27 cellular contexts compared by ENCODE assay signal in the genomic region with DNA sequence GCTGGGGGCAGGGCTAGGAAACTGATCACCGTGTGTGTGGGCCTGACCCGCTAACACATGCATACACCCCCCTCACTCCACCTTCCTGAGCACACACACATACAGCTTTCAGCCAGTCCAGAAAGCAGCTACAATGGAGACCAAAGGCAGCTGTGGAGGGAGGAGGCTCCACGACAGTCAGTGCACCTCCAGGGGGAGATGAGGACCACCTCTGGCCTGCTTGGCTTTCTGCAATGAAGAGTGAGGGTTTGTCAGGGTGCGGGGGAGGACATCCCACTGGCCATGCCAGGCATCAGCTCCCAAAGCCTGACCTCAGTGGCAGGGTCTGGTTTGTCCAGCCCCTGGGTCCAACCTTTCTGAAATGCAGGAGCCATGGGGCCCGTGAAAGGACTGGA. TPM values are rescaled to one million over a fixed set of nuclear protein-coding genes. Genes with fewer than 3 reads are reported as not detected.
A peak's percentile ranks its signal among the peaks of the same experiment; 100 is the strongest.
DNase-seq lines count a peak whose midpoint lies in the region; ATAC-seq, FAIRE-seq and TF ChIP-seq lines count a peak whose summit lies in the region.
"Had no signal": no experiment of that assay in that cellular context is flagged by ENCODE, and none has a peak within 500 bp of the region (broad histone marks: within the 10 kb centered on the region; RNA-seq: fewer than 3 reads in every experiment).

No MANE protein-coding gene starts in this region.

- H3K9ac ChIP-seq in kidney (ENCODE audit: low read length in 2 of 2), result no peak overlapping the region
- H3K9ac ChIP-seq: SK-N-SH had no signal

- H3K27ac Mint-ChIP-seq in GM23338 (no peak overlapping the region), neural crest cell (ENCODE audit: unreplicated experiment) (peak overlapping the region; percentile 35)
- H3K27ac Mint-ChIP-seq: activated CD4-positive, alpha-beta T cell treated with anti-CD3 and anti-CD28 coated beads for 36 hours; activated naive CD4-positive, alpha-beta T cell treated with anti-CD3 and anti-CD28 coated beads for 36 hours; CD4-positive, CD25-positive, alpha-beta regulatory T cell; memory B cell had no signal

- no peak overlapping the region for H3K4me3 ChIP-seq in GM23338
- H3K4me3 ChIP-seq in kidney (ENCODE audit: low read length in 2 of 2), result no peak overlapping the region
- H3K4me3 ChIP-seq: MG63, thyroid gland had no signal

- intact Hi-C loops in kidney (cut with DNase I), result no loop called here

- no peaks in the 10 kb centered on the region for H3K9me2 ChIP-seq in GM23338 (ENCODE audit: insufficient read depth)
- H3K9me2 ChIP-seq: SK-N-SH had no signal

- H3K36me3 Mint-ChIP-seq in GM23338 (ENCODE audit: low read depth), result no peaks in the 10 kb centered on the region; the same call in 2 of the 3 replicates
- H3K36me3 Mint-ChIP-seq in neural crest cell (ENCODE audit: low read depth), result no peaks in the 10 kb centered on the region
- H3K36me3 Mint-ChIP-seq: CD4-positive, CD25-positive, alpha-beta regulatory T cell had no signal

- H3K4me3 Mint-ChIP-seq in GM23338, result no peak overlapping the region
- no peak overlapping the region for H3K4me3 Mint-ChIP-seq in neural crest cell
- H3K4me3 Mint-ChIP-seq: activated CD4-positive, alpha-beta T cell treated with anti-CD3 and anti-CD28 coated beads for 36 hours; activated naive CD4-positive, alpha-beta T cell treated with anti-CD3 and anti-CD28 coated beads for 36 hours; CD4-positive, CD25-positive, alpha-beta regulatory T cell; memory B cell had no signal

- H3K27ac ChIP-seq in C4-2B (peak overlapping the region; percentile 4; the same call in 1 of the 2 replicates), GM23338 (ENCODE audit: low read depth) (no peak overlapping the region), cingulate gyrus (ENCODE audit: low read depth, low read length) (peak overlapping the region; percentile 54), kidney (ENCODE audit: low read depth in 2 of 2, low read length in 2 of 2) (peak overlapping the region in 1 of 2 donors; percentile 13)

- peaks cover 9% of the 10 kb centered on the region for H3K27me3 Mint-ChIP-seq in GM23338 (ENCODE audit: insufficient read depth, low read depth, poor library complexity)
- no peaks in the 10 kb centered on the region for H3K27me3 Mint-ChIP-seq in neural crest cell (ENCODE audit: low read depth)

- no peaks in the 10 kb centered on the region for H3F3A ChIP-seq in GM23338 (replicated peaks; ENCODE audit: low read depth)

- H3K36me3 ChIP-seq in GM23338 (ENCODE audit: insufficient read depth) (no peaks in the 10 kb centered on the region; the same call in 1 of the 2 replicates), kidney (ENCODE audit: control insufficient read depth in 1 of 2, insufficient read depth in 2 of 2, low read length in 2 of 2) (no peaks in the 10 kb centered on the region)
- H3K36me3 ChIP-seq: MG63, thyroid gland had no signal

- ATAC-seq in GM23338, result peak; percentile 9
- ATAC-seq: activated CD4-positive, alpha-beta T cell treated with anti-CD3 and anti-CD28 coated beads for 36 hours; stimulated activated naive CD8-positive, alpha-beta T cell treated with anti-CD3 and anti-CD28 coated beads, Interleukin-15, Interleukin-2, amounts not matched to agents 100 U/mL and 50 U/mL, for 24 hours had no signal

- DNase-seq in GM23338 (ENCODE audit: low spot score) (no peak), neural crest cell (ENCODE audit: low read depth, low spot score) (no peak), kidney (no peak), NCI-H526 treated with DMSO at 0.1 percent for 48 hours (lab: John Stamatoyannopoulos, UW) (no peak)
- no peak for DNase-seq in stimulated activated CD8-positive, alpha-beta memory T cell treated with anti-CD3 and anti-CD28 coated beads, Interleukin-4, amount 100 ng/mL, for 48 hours
- DNase-seq: activated CD4-positive, alpha-beta T cell treated with anti-CD3 and anti-CD28 coated beads for 36 hours; activated naive CD4-positive, alpha-beta T cell treated with anti-CD3 and anti-CD28 coated beads for 36 hours; activated T-cell treated with anti-CD3 and anti-CD28 coated beads, Interleukin-2, amount 50 U/mL, for 48 hours; amygdala; CD4-positive, CD25-positive, alpha-beta regulatory T cell; cortex of kidney; NCI-H1436; NCI-H748 treated with DMSO at 0.1 percent for 48 hours; SK-N-SH; stimulated activated CD4-positive, alpha-beta T cell treated with anti-CD3 and anti-CD28 coated beads, Interleukin-4, amount 100 ng/mL, for 24 hours; stimulated activated naive CD8-positive, alpha-beta T cell treated with anti-CD3 and anti-CD28 coated beads, Interleukin-15, Interleukin-2, amounts not matched to agents 100 U/mL and 50 U/mL, for 24 hours; T-helper 2 cell had no signal

- H2AFZ ChIP-seq in GM23338, result no peak overlapping the region

- FAIRE-seq in kidney (lab: Jason Lieb, UNC), result no peak
- FAIRE-seq: bronchial epithelial cell, endometrium had no signal

- H3K4me1 ChIP-seq in GM23338 (ENCODE audit: insufficient read depth) (no peaks in the 10 kb centered on the region; the same call in 1 of the 2 replicates), kidney (ENCODE audit: control insufficient read depth in 1 of 2, insufficient read depth in 1 of 2, low read depth in 1 of 2, low read length in 2 of 2) (peaks cover 31 to 53% of the 10 kb centered on the region in 2 donors)

- H3K4me1 Mint-ChIP-seq in GM23338 (peaks cover 32% of the 10 kb centered on the region), neural crest cell (peaks cover 13% of the 10 kb centered on the region)
- H3K4me1 Mint-ChIP-seq: activated CD4-positive, alpha-beta T cell treated with anti-CD3 and anti-CD28 coated beads for 36 hours had no signal

- no peaks in the 10 kb centered on the region for H3K9me3 ChIP-seq in kidney (ENCODE audit: control insufficient read depth in 1 of 2, low read length in 2 of 2)
- H3K9me3 ChIP-seq: MG63, SK-N-SH, thyroid gland had no signal

- TF ChIP-seq CTCF in C4-2B (conservative IDR thresholded peaks at IDR 0.05) (no peak), GM23338 (conservative IDR thresholded peaks at IDR 0.05; ENCODE audit: low read depth in 2 of 2) (peak in 1 of 2 experiments; percentile 14; a peak in 1 of 4 replicates), neural crest cell (conservative IDR thresholded peaks at IDR 0.05) (no peak), kidney (IDR thresholded peaks at IDR 0.05; ENCODE audit: borderline replicate concordance, extremely low read depth, insufficient read depth) (no peak)

- H3K4me2 ChIP-seq in GM23338, result no peak overlapping the region
- H3K4me2 ChIP-seq: SK-N-SH had no signal

- H3K9me3 Mint-ChIP-seq in GM23338 (no peaks in the 10 kb centered on the region), neural crest cell (no peaks in the 10 kb centered on the region)
- H3K9me3 Mint-ChIP-seq: activated naive CD4-positive, alpha-beta T cell treated with anti-CD3 and anti-CD28 coated beads for 36 hours; CD4-positive, CD25-positive, alpha-beta regulatory T cell; memory B cell had no signal

- no peaks in the 10 kb centered on the region for H4K20me1 ChIP-seq in GM23338 (replicated peaks; ENCODE audit: insufficient read depth)

- no peaks in the 10 kb centered on the region for H3K27me3 ChIP-seq in GM23338 (ENCODE audit: insufficient read depth)
- H3K27me3 ChIP-seq: MG63, thyroid gland had no signal

- H3K79me2 ChIP-seq in GM23338 (replicated peaks; ENCODE audit: insufficient read depth), result no peaks in the 10 kb centered on the region

TF ChIP-seq in GM23338, 12 proteins besides CTCF, POLR2A, EP300 and RAD21 (continues in another document):
- TF ChIP-seq STAT1 (IDR thresholded peaks at IDR 0.05; ENCODE audit: unreplicated experiment) (no peak), ZNF114 (CRISPR knock-in tag; IDR thresholded peaks at IDR 0.05) (no peak), ETS1 (IDR thresholded peaks at IDR 0.05) (no peak), JUNB (IDR thresholded peaks at IDR 0.05; ENCODE audit: unreplicated experiment) (no peak), ZNF331 (CRISPR knock-in tag; IDR thresholded peaks at IDR 0.05; ENCODE audit: low read depth) (no peak), CREB1 (CRISPR knock-in tag; IDR thresholded peaks at IDR 0.05; ENCODE audit: low read depth) (no peak), POLR2AphosphoS5 (IDR thresholded peaks at IDR 0.05; ENCODE audit: low read depth) (no peak)
- TF ChIP-seq, protein P1, sequence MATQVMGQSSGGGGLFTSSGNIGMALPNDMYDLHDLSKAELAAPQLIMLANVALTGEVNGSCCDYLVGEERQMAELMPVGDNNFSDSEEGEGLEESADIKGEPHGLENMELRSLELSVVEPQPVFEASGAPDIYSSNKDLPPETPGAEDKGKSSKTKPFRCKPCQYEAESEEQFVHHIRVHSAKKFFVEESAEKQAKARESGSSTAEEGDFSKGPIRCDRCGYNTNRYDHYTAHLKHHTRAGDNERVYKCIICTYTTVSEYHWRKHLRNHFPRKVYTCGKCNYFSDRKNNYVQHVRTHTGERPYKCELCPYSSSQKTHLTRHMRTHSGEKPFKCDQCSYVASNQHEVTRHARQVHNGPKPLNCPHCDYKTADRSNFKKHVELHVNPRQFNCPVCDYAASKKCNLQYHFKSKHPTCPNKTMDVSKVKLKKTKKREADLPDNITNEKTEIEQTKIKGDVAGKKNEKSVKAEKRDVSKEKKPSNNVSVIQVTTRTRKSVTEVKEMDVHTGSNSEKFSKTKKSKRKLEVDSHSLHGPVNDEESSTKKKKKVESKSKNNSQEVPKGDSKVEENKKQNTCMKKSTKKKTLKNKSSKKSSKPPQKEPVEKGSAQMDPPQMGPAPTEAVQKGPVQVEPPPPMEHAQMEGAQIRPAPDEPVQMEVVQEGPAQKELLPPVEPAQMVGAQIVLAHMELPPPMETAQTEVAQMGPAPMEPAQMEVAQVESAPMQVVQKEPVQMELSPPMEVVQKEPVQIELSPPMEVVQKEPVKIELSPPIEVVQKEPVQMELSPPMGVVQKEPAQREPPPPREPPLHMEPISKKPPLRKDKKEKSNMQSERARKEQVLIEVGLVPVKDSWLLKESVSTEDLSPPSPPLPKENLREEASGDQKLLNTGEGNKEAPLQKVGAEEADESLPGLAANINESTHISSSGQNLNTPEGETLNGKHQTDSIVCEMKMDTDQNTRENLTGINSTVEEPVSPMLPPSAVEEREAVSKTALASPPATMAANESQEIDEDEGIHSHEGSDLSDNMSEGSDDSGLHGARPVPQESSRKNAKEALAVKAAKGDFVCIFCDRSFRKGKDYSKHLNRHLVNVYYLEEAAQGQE (IDR thresholded peaks at IDR 0.05; ENCODE audit: unreplicated experiment), result no peak

RNA-seq across cellular contexts. Expression of gene SLC6A12, which starts 35.2 kb away (rescaled TPM):
- total RNA-seq in GM23338 (2014; rRNA removed; shearing (Covaris generic)), result 0.56 and 2.1 TPM in 2 replicates
- 0.43 TPM in 1 of 2 replicates, not detected in the other for polyA plus RNA-seq in GM23338 (2016; fragmentation: Nextera tagmentation; extraction: Ambion mirVana)
- total RNA-seq in neural crest cell, result 0.14 and 0.47 TPM in 2 replicates
- 130 TPM for total RNA-seq in kidney
- 45.6 TPM for polyA plus RNA-seq in kidney (ENCODE audit: insufficient read depth, low read depth, low replicate concordance)
- total RNA-seq: bronchial epithelial cell; CD4-positive, CD25-positive, alpha-beta regulatory T cell; fibroblast of lung; kidney epithelial cell; RPMI7951 had no signal
- polyA plus RNA-seq: CD4-positive, CD25-positive, alpha-beta regulatory T cell; fibroblast of lung had no signal

Comparison
In these comparisons a context has a peak if more than half of its experiments do, and no peak if none do; other contexts are left out.
1. RNA of gene SLC6A12, which starts 35.2 kb away (total RNA-seq): 130 TPM in kidney (single experiment); 0.56 to 2.1 TPM in GM23338 and 0.14 to 0.47 TPM in neural crest cell; every median in the first group is over 10 times any median in the second.